19 cellular contexts compared by ENCODE assay signal in genomic region chr13:107842562-107843180, GRCh38.
A peak's percentile ranks its signal among the peaks of the same experiment; 100 is the strongest.
DNase-seq lines count a peak whose midpoint lies in the region; ATAC-seq and TF ChIP-seq lines count a peak whose summit lies in the region.
"Had no signal": no experiment of that assay in that cellular context is flagged by ENCODE, and none has a peak within 500 bp of the region (broad histone marks: within the 10 kb centered on the region; RNA-seq: fewer than 3 reads in every experiment).

No MANE protein-coding gene starts in this region.

- no peak for TF ChIP-seq POLR2A in Peyer's patch (IDR thresholded peaks at IDR 0.05)

- ATAC-seq in HG03457 (IDR thresholded peaks at IDR 0.05; ENCODE audit: unreplicated experiment), result no peak
- ATAC-seq: CD8-positive, alpha-beta T cell; left ventricle myocardium superior; right lobe of liver had no signal

- H3K4me3 Mint-ChIP-seq in activated CD4-positive, alpha-beta T cell treated with anti-CD3 and anti-CD28 coated beads, Interleukin-2, amount 10 ng/mL, durations not matched to agents 7 days and 5 days, result no peak overlapping the region
- H3K4me3 Mint-ChIP-seq: activated CD4-positive, alpha-beta T cell treated with anti-CD3 and anti-CD28 coated beads, Interleukin-2, amount 10 ng/mL, durations not matched to agents 24 days and 14 days; activated naive CD4-positive, alpha-beta T cell treated with anti-CD3 and anti-CD28 coated beads, Interleukin-2, amount 10 ng/mL, durations not matched to agents 7 days and 5 days; CD8-positive, alpha-beta T cell had no signal

- H3K4me3 ChIP-seq in astrocyte of the spinal cord (ENCODE audit: low read depth, low read length), result no peak overlapping the region
- H3K4me3 ChIP-seq in Peyer's patch, result no peak overlapping the region
- H3K4me3 ChIP-seq: right lobe of liver, uterus had no signal

- H3K9me3 Mint-ChIP-seq in activated CD4-positive, alpha-beta T cell treated with anti-CD3 and anti-CD28 coated beads, Interleukin-2, amount 10 ng/mL, durations not matched to agents 7 days and 5 days, result no peaks in the 10 kb centered on the region
- H3K9me3 Mint-ChIP-seq: activated CD4-positive, alpha-beta T cell treated with anti-CD3 and anti-CD28 coated beads, Interleukin-2, amount 10 ng/mL, durations not matched to agents 24 days and 14 days; activated naive CD4-positive, alpha-beta T cell treated with anti-CD3 and anti-CD28 coated beads, Interleukin-2, amount 10 ng/mL, durations not matched to agents 7 days and 5 days had no signal

- H3K27me3 ChIP-seq in Peyer's patch, result no peaks in the 10 kb centered on the region
- H3K27me3 ChIP-seq: right lobe of liver, uterus had no signal

- POLR2A ChIA-PET in activated CD4-positive, alpha-beta T cell treated with anti-CD3 and anti-CD28 coated beads, Interleukin-2, amount 10 ng/mL, durations not matched to agents 7 days and 5 days (lab: Charles Lee), result no interaction called here

- H3K4me1 ChIP-seq in Peyer's patch, result no peaks in the 10 kb centered on the region
- H3K4me1 ChIP-seq: right lobe of liver, uterus had no signal

- no peaks in the 10 kb centered on the region for H3K27me3 Mint-ChIP-seq in activated CD4-positive, alpha-beta T cell treated with anti-CD3 and anti-CD28 coated beads, Interleukin-2, amount 10 ng/mL, durations not matched to agents 7 days and 5 days
- H3K27me3 Mint-ChIP-seq: activated CD4-positive, alpha-beta T cell treated with anti-CD3 and anti-CD28 coated beads, Interleukin-2, amount 10 ng/mL, durations not matched to agents 24 days and 14 days; activated naive CD4-positive, alpha-beta T cell treated with anti-CD3 and anti-CD28 coated beads, Interleukin-2, amount 10 ng/mL, durations not matched to agents 7 days and 5 days had no signal

- TF ChIP-seq CTCF in astrocyte of the spinal cord (IDR thresholded peaks at IDR 0.05; ENCODE audit: low read depth, low read length), result no peak
- no peak for TF ChIP-seq CTCF in Peyer's patch (IDR thresholded peaks at IDR 0.05)

- H3K27ac ChIP-seq in Peyer's patch, result no peak overlapping the region
- H3K27ac ChIP-seq: right lobe of liver, uterus had no signal

- H3K27ac Mint-ChIP-seq in activated CD4-positive, alpha-beta T cell treated with anti-CD3 and anti-CD28 coated beads, Interleukin-2, amount 10 ng/mL, durations not matched to agents 7 days and 5 days, result no peak overlapping the region
- H3K27ac Mint-ChIP-seq: activated CD4-positive, alpha-beta T cell treated with anti-CD3 and anti-CD28 coated beads, Interleukin-2, amount 10 ng/mL, durations not matched to agents 24 days and 14 days; activated naive CD4-positive, alpha-beta T cell treated with anti-CD3 and anti-CD28 coated beads, Interleukin-2, amount 10 ng/mL, durations not matched to agents 7 days and 5 days; CD8-positive, alpha-beta T cell had no signal

- H3K36me3 Mint-ChIP-seq in activated CD4-positive, alpha-beta T cell treated with anti-CD3 and anti-CD28 coated beads, Interleukin-2, amount 10 ng/mL, durations not matched to agents 7 days and 5 days (ENCODE audit: low read depth), result no peaks in the 10 kb centered on the region
- H3K36me3 Mint-ChIP-seq: activated naive CD4-positive, alpha-beta T cell treated with anti-CD3 and anti-CD28 coated beads, Interleukin-2, amount 10 ng/mL, durations not matched to agents 7 days and 5 days; CD8-positive, alpha-beta T cell had no signal

- H3K36me3 ChIP-seq in Peyer's patch, result no peaks in the 10 kb centered on the region
- H3K36me3 ChIP-seq: right lobe of liver, uterus had no signal

- H3K4me1 Mint-ChIP-seq in activated CD4-positive, alpha-beta T cell treated with anti-CD3 and anti-CD28 coated beads, Interleukin-2, amount 10 ng/mL, durations not matched to agents 7 days and 5 days, result no peaks in the 10 kb centered on the region
- H3K4me1 Mint-ChIP-seq: activated CD4-positive, alpha-beta T cell treated with anti-CD3 and anti-CD28 coated beads, Interleukin-2, amount 10 ng/mL, durations not matched to agents 24 days and 14 days; activated naive CD4-positive, alpha-beta T cell treated with anti-CD3 and anti-CD28 coated beads, Interleukin-2, amount 10 ng/mL, durations not matched to agents 7 days and 5 days had no signal

- DNase-seq in Caki2 (ENCODE audit: low read depth) (peak; percentile 31), NCI-H524 treated with DMSO at 0.1 percent for 48 hours (lab: John Stamatoyannopoulos, UW) (peak; percentile 5), astrocyte of the spinal cord (ENCODE audit: low read depth, low spot score) (peak; percentile 43), iris pigment epithelial cell (ENCODE audit: low read depth) (peak; percentile 71), Peyer's patch (no peak), KBM-7 (no peak)
- DNase-seq in activated CD4-positive, alpha-beta T cell treated with anti-CD3 and anti-CD28 coated beads, Interleukin-2, amount 10 ng/mL, durations not matched to agents 7 days and 5 days, result no peak
- DNase-seq: activated CD4-positive, alpha-beta T cell treated with anti-CD3 and anti-CD28 coated beads, Interleukin-2, amount 10 ng/mL, durations not matched to agents 24 days and 14 days; activated naive CD4-positive, alpha-beta T cell treated with anti-CD3 and anti-CD28 coated beads, Interleukin-2, amount 10 ng/mL, durations not matched to agents 7 days and 5 days; CD8-positive, alpha-beta T cell; effector CD8-positive, alpha-beta T cell; left ventricle myocardium superior; NCI-H2029; NCI-H510A; nucleus accumbens; right lobe of liver; stimulated activated CD4-positive, alpha-beta T cell treated with anti-CD3 and anti-CD28 coated beads, Interleukin-2, amount 100 ng/mL, for 24 hours; uterus had no signal

- no peaks in the 10 kb centered on the region for H3K9me3 ChIP-seq in Peyer's patch
- H3K9me3 ChIP-seq: right lobe of liver, uterus had no signal

- in situ Hi-C loops in Caki2 (cut with HindIII; ENCODE audit: low pct_unique_long_range_greater_than_20kb, low sequenced_read_pairs), result no loop called here
- in situ Hi-C loops in astrocyte of the spinal cord (cut with HindIII; ENCODE audit: low sequenced_read_pairs), result no loop called here
- in situ Hi-C loops in KBM-7 (cut with MboI; ENCODE audit: low pct_unique_long_range_greater_than_20kb, low sequenced_read_pairs), result no loop called here

- CTCF ChIA-PET in activated CD4-positive, alpha-beta T cell treated with anti-CD3 and anti-CD28 coated beads, Interleukin-2, amount 10 ng/mL, durations not matched to agents 7 days and 5 days (lab: Charles Lee), result no interaction called here

Comparison
In these comparisons a context has a peak if more than half of its experiments do, and no peak if none do; other contexts are left out.
1. DNase-seq: peak in Caki2 (single experiment), NCI-H524 treated with DMSO at 0.1 percent for 48 hours (single experiment), astrocyte of the spinal cord (single experiment) and iris pigment epithelial cell (single experiment); none in activated CD4-positive, alpha-beta T cell treated with anti-CD3 and anti-CD28 coated beads, Interleukin-2, amount 10 ng/mL, durations not matched to agents 7 days and 5 days (single experiment), Peyer's patch (0 of 3) and KBM-7 (single experiment).